25 cellular contexts compared by ENCODE assay signal in the genomic region with DNA sequence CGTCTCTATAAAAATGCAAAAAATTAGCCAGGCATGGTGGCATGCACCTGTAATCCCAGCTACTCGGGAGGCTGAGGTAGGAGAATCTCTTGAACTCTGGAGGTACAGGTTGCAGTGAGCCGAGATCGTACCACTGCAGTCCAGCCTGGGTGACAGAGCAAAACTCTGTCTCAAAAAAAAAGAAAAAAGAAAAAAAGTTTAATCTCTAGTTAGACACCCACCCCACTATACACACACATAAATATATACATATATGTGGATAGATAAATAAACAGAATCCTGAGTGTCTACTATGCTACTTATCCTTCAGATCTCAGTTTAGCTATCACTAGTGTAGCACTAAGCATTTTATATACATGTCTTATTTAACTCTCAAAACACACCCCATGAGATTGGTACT. TPM values are rescaled to one million over a fixed set of nuclear protein-coding genes. Genes with fewer than 3 reads are reported as not detected.
A peak's percentile ranks its signal among the peaks of the same experiment; 100 is the strongest.
DNase-seq lines count a peak whose midpoint lies in the region; TF ChIP-seq lines count a peak whose summit lies in the region.
"Had no signal": no experiment of that assay in that cellular context is flagged by ENCODE, and none has a peak within 500 bp of the region (broad histone marks: within the 10 kb centered on the region; RNA-seq: fewer than 3 reads in every experiment).

No MANE protein-coding gene starts in this region.

- peaks cover 55% of the 10 kb centered on the region for H3K36me3 Mint-ChIP-seq in activated naive CD4-positive, alpha-beta T cell treated with anti-CD3 and anti-CD28 coated beads for 36 hours (ENCODE audit: low read depth)
- peaks cover 12 to 81% (median 17%) of the 10 kb centered on the region in 3 donors for H3K36me3 Mint-ChIP-seq in CD8-positive, alpha-beta memory T cell
- H3K36me3 Mint-ChIP-seq in activated T-helper 2 cell treated with anti-CD3 and anti-CD28 coated beads, Interferon-gamma antibody, Interleukin-2, Interleukin-4, amounts not matched to agents 10 μg/mL and 5 μg/mL and 100 μg/mL, durations not matched to agents 14 hours and 24 hours and 36 hours (ENCODE audit: low read depth): peaks cover 74% of the 10 kb centered on the region

- H3K27me3 ChIP-seq in CD8-positive, alpha-beta memory T cell (ENCODE audit: insufficient read depth, low read length, poor library complexity, severe bottlenecking): no peaks in the 10 kb centered on the region
- H3K27me3 ChIP-seq in neutrophil: no peaks in the 10 kb centered on the region
- no peaks in the 10 kb centered on the region for H3K27me3 ChIP-seq in vagina
- H3K27me3 ChIP-seq: ascending aorta, spleen, thyroid gland had no signal

- H3K4me3 Mint-ChIP-seq in activated naive CD4-positive, alpha-beta T cell treated with anti-CD3 and anti-CD28 coated beads for 36 hours: no peak overlapping the region
- H3K4me3 Mint-ChIP-seq in CD8-positive, alpha-beta memory T cell: peak overlapping the region in 1 of 7 donors; percentile 46
- H3K4me3 Mint-ChIP-seq in activated T-helper 2 cell treated with anti-CD3 and anti-CD28 coated beads, Interferon-gamma antibody, Interleukin-2, Interleukin-4, amounts not matched to agents 10 μg/mL and 5 μg/mL and 100 μg/mL, durations not matched to agents 14 hours and 24 hours and 36 hours (ENCODE audit: low read depth): no peak overlapping the region
- H3K4me3 Mint-ChIP-seq: neural crest cell had no signal

- H3K9me3 Mint-ChIP-seq in activated naive CD4-positive, alpha-beta T cell treated with anti-CD3 and anti-CD28 coated beads for 36 hours: no peaks in the 10 kb centered on the region
- peaks cover 0 to 1% (median 0%) of the 10 kb centered on the region in 5 donors for H3K9me3 Mint-ChIP-seq in CD8-positive, alpha-beta memory T cell
- H3K9me3 Mint-ChIP-seq in activated T-helper 2 cell treated with anti-CD3 and anti-CD28 coated beads, Interferon-gamma antibody, Interleukin-2, Interleukin-4, amounts not matched to agents 10 μg/mL and 5 μg/mL and 100 μg/mL, durations not matched to agents 14 hours and 24 hours and 36 hours: no peaks in the 10 kb centered on the region
- H3K9me3 Mint-ChIP-seq: neural crest cell had no signal

- CTCF ChIA-PET in activated naive CD4-positive, alpha-beta T cell treated with anti-CD3 and anti-CD28 coated beads for 36 hours (lab: Charles Lee): interaction anchor here (0.9 to 2.6 kb wide), 4 partner anchors 42 to 138 kb away, joined by 3 to 13 read pairs (median 4); a partner anchor contains a TSS
- CTCF ChIA-PET in CD8-positive, alpha-beta memory T cell (lab: Charles Lee): interaction anchor here (1.0 to 4.5 kb wide), 8 partner anchors 8 to 81 kb away, joined by 3 to 20 read pairs (median 4); a partner anchor contains a TSS

- H3K9me3 ChIP-seq in CD8-positive, alpha-beta memory T cell (ENCODE audit: low read length): no peaks in the 10 kb centered on the region
- H3K9me3 ChIP-seq in neutrophil (no peaks in the 10 kb centered on the region), vagina (no peaks in the 10 kb centered on the region)
- H3K9me3 ChIP-seq: ascending aorta, gastroesophageal sphincter, left ventricle myocardium inferior, spleen, thyroid gland had no signal

- peaks cover 13% of the 10 kb centered on the region for H3K4me1 ChIP-seq in CD8-positive, alpha-beta memory T cell (ENCODE audit: insufficient read depth, low read length)
- no peaks in the 10 kb centered on the region for H3K4me1 ChIP-seq in neutrophil (ENCODE audit: control insufficient read depth in 1 of 2, insufficient read depth in 1 of 2, low read depth in 1 of 2, low read length in 1 of 2)
- H3K4me1 ChIP-seq in vagina: no peaks in the 10 kb centered on the region
- H3K4me1 ChIP-seq: ascending aorta, gastroesophageal sphincter, left ventricle myocardium inferior had no signal

- H3K4me3 ChIP-seq in CD8-positive, alpha-beta memory T cell (ENCODE audit: low read length): no peak overlapping the region
- H3K4me3 ChIP-seq in neutrophil (ENCODE audit: low read depth in 1 of 2, low read length in 1 of 2) (no peak overlapping the region), vagina (no peak overlapping the region)
- H3K4me3 ChIP-seq: ascending aorta, gastroesophageal sphincter, left ventricle myocardium inferior, spleen, thyroid gland had no signal

- TF ChIP-seq CTCF in neutrophil (IDR thresholded peaks at IDR 0.05) (no peak), vagina (IDR thresholded peaks at IDR 0.05) (no peak)

- POLR2A ChIA-PET in CD8-positive, alpha-beta memory T cell (lab: Charles Lee): interaction anchor here (0.6 to 2.0 kb wide), 11 partner anchors 10 to 61 kb away, joined by 3 to 16 read pairs (median 5); a partner anchor contains a TSS

- TF ChIP-seq POLR2A in vagina (IDR thresholded peaks at IDR 0.05): no peak

- peak overlapping the region; percentile 44 for H3K27ac ChIP-seq in CD8-positive, alpha-beta memory T cell (ENCODE audit: low read depth, low read length)
- H3K27ac ChIP-seq in neutrophil (peak overlapping the region; percentile 19), vagina (no peak overlapping the region)
- H3K27ac ChIP-seq: ascending aorta, gastroesophageal sphincter, left ventricle myocardium inferior, thyroid gland had no signal

- intact Hi-C loops in activated naive CD4-positive, alpha-beta T cell treated with anti-CD3 and anti-CD28 coated beads for 36 hours (cut with micrococcal nuclease): no loop called here
- intact Hi-C loops in activated T-helper 2 cell treated with anti-CD3 and anti-CD28 coated beads, Interferon-gamma antibody, Interleukin-2, Interleukin-4, amounts not matched to agents 10 μg/mL and 5 μg/mL and 100 μg/mL, durations not matched to agents 14 hours and 24 hours and 36 hours (cut with micrococcal nuclease): no loop called here
- intact Hi-C loops in vagina (cut with DNase I): no loop called here

- peaks cover 31% of the 10 kb centered on the region for H3K4me1 Mint-ChIP-seq in activated naive CD4-positive, alpha-beta T cell treated with anti-CD3 and anti-CD28 coated beads for 36 hours (ENCODE audit: low read depth)
- peaks cover 24 to 49% (median 33%) of the 10 kb centered on the region in 3 donors for H3K4me1 Mint-ChIP-seq in CD8-positive, alpha-beta memory T cell
- H3K4me1 Mint-ChIP-seq in activated T-helper 2 cell treated with anti-CD3 and anti-CD28 coated beads, Interferon-gamma antibody, Interleukin-2, Interleukin-4, amounts not matched to agents 10 μg/mL and 5 μg/mL and 100 μg/mL, durations not matched to agents 14 hours and 24 hours and 36 hours (ENCODE audit: low read depth): peaks cover 29% of the 10 kb centered on the region

- DNase-seq in activated naive CD4-positive, alpha-beta T cell treated with anti-CD3 and anti-CD28 coated beads for 36 hours: no peak
- no peak for DNase-seq in activated naive CD4-positive, alpha-beta T cell treated with Interleukin-2 at 50 U/mL for 16 hours
- no peak for DNase-seq in CD8-positive, alpha-beta memory T cell
- no peak for DNase-seq in activated T-helper 2 cell treated with anti-CD3 and anti-CD28 coated beads, Interferon-gamma antibody, Interleukin-2, Interleukin-4, amounts not matched to agents 10 μg/mL and 5 μg/mL and 100 μg/mL, durations not matched to agents 14 hours and 24 hours and 36 hours (ENCODE audit: low spot score)
- DNase-seq in activated effector memory CD4-positive, alpha-beta T cell treated with anti-CD3 and anti-CD28 coated beads, Interleukin-2, amount 50 U/mL, for 16 hours: no peak
- DNase-seq in COLO668 (lab: John Stamatoyannopoulos, UW; ENCODE audit: unreplicated experiment) (no peak), vagina (ENCODE audit: extremely low spot score in 2 of 2) (no peak)
- DNase-seq: activated CD4-positive, CD25-positive, alpha-beta regulatory T cell; activated gamma-delta T cell; DMS79; hypothalamus; left ventricle myocardium inferior; NCI-H1105; NCI-H2081; NCI-H345; NCI-H748 treated with DMSO at 0.1 percent for 48 hours; spleen; stimulated activated CD4-positive, alpha-beta T cell treated with anti-CD3 and anti-CD28 coated beads, Interleukin-4, amount 100 ng/mL, for 1 hour had no signal

- H3K36me3 ChIP-seq in CD8-positive, alpha-beta memory T cell (ENCODE audit: insufficient read depth, low read length): peaks cover 59% of the 10 kb centered on the region
- H3K36me3 ChIP-seq in neutrophil (peaks cover 100% of the 10 kb centered on the region), vagina (no peaks in the 10 kb centered on the region)
- H3K36me3 ChIP-seq: ascending aorta, gastroesophageal sphincter, left ventricle myocardium inferior, thyroid gland had no signal

- H3K27ac Mint-ChIP-seq in activated naive CD4-positive, alpha-beta T cell treated with anti-CD3 and anti-CD28 coated beads for 36 hours: peak overlapping the region; percentile 59
- H3K27ac Mint-ChIP-seq in CD8-positive, alpha-beta memory T cell: peak overlapping the region in 6 of 8 donors; percentile 3 to 91 (median 70)
- H3K27ac Mint-ChIP-seq in activated T-helper 2 cell treated with anti-CD3 and anti-CD28 coated beads, Interferon-gamma antibody, Interleukin-2, Interleukin-4, amounts not matched to agents 10 μg/mL and 5 μg/mL and 100 μg/mL, durations not matched to agents 14 hours and 24 hours and 36 hours: peak overlapping the region; percentile 75

- H3K27me3 Mint-ChIP-seq in activated naive CD4-positive, alpha-beta T cell treated with anti-CD3 and anti-CD28 coated beads for 36 hours (ENCODE audit: low read depth): no peaks in the 10 kb centered on the region
- no peaks in the 10 kb centered on the region for H3K27me3 Mint-ChIP-seq in CD8-positive, alpha-beta memory T cell
- H3K27me3 Mint-ChIP-seq in activated T-helper 2 cell treated with anti-CD3 and anti-CD28 coated beads, Interferon-gamma antibody, Interleukin-2, Interleukin-4, amounts not matched to agents 10 μg/mL and 5 μg/mL and 100 μg/mL, durations not matched to agents 14 hours and 24 hours and 36 hours (ENCODE audit: low read depth): no peaks in the 10 kb centered on the region

RNA-seq across cellular contexts. Expression of a gene that starts 18.7 kb away (rescaled TPM):
- total RNA-seq in activated naive CD4-positive, alpha-beta T cell treated with anti-CD3 and anti-CD28 coated beads for 36 hours: 10 to 100 TPM; 83.8 to 89.0 TPM
- 100 to 1,000 TPM; 333 to 363 TPM for total RNA-seq in CD8-positive, alpha-beta memory T cell
- polyA plus RNA-seq in CD8-positive, alpha-beta memory T cell: 256 TPM
- 292 and 293 TPM in 2 replicates for total RNA-seq in activated T-helper 2 cell treated with anti-CD3 and anti-CD28 coated beads, Interferon-gamma antibody, Interleukin-2, Interleukin-4, amounts not matched to agents 10 μg/mL and 5 μg/mL and 100 μg/mL, durations not matched to agents 14 hours and 24 hours and 36 hours
- 5.4 TPM for total RNA-seq in vagina
- total RNA-seq: dermis blood vessel endothelial cell, neural crest cell had no signal
- polyA plus RNA-seq: AG04450 had no signal

RNA-seq across cellular contexts. Expression of a gene that starts 35.1 kb away (rescaled TPM):
- 1 to 10 TPM; 7.8 to 8.3 TPM for total RNA-seq in activated naive CD4-positive, alpha-beta T cell treated with anti-CD3 and anti-CD28 coated beads for 36 hours
- total RNA-seq in CD8-positive, alpha-beta memory T cell: 10 to 100 TPM; 13.5 to 15.1 TPM
- 2.5 TPM for polyA plus RNA-seq in CD8-positive, alpha-beta memory T cell
- 16.9 and 17.1 TPM in 2 replicates for total RNA-seq in activated T-helper 2 cell treated with anti-CD3 and anti-CD28 coated beads, Interferon-gamma antibody, Interleukin-2, Interleukin-4, amounts not matched to agents 10 μg/mL and 5 μg/mL and 100 μg/mL, durations not matched to agents 14 hours and 24 hours and 36 hours
- 30.7 TPM for total RNA-seq in vagina

RNA-seq across cellular contexts. Expression of a gene that starts 43.4 kb away (rescaled TPM):
- total RNA-seq in activated naive CD4-positive, alpha-beta T cell treated with anti-CD3 and anti-CD28 coated beads for 36 hours: 1 to 10 TPM; 5.1 to 6.1 TPM
- total RNA-seq in CD8-positive, alpha-beta memory T cell: 10 to 100 TPM; 13.5 to 17.0 TPM
- 8.4 TPM for polyA plus RNA-seq in CD8-positive, alpha-beta memory T cell
- 11.8 and 11.9 TPM in 2 replicates for total RNA-seq in activated T-helper 2 cell treated with anti-CD3 and anti-CD28 coated beads, Interferon-gamma antibody, Interleukin-2, Interleukin-4, amounts not matched to agents 10 μg/mL and 5 μg/mL and 100 μg/mL, durations not matched to agents 14 hours and 24 hours and 36 hours
- 10.6 TPM for total RNA-seq in vagina

RNA-seq across cellular contexts. Expression of a gene that starts 45.6 kb away (rescaled TPM):
- total RNA-seq in activated naive CD4-positive, alpha-beta T cell treated with anti-CD3 and anti-CD28 coated beads for 36 hours: 10 to 100 TPM; 37.8 to 39.2 TPM
- 10 to 100 TPM; 68.2 to 71.0 TPM for total RNA-seq in CD8-positive, alpha-beta memory T cell
- 59.0 TPM for polyA plus RNA-seq in CD8-positive, alpha-beta memory T cell
- total RNA-seq in activated T-helper 2 cell treated with anti-CD3 and anti-CD28 coated beads, Interferon-gamma antibody, Interleukin-2, Interleukin-4, amounts not matched to agents 10 μg/mL and 5 μg/mL and 100 μg/mL, durations not matched to agents 14 hours and 24 hours and 36 hours: 82.9 and 84.1 TPM in 2 replicates
- total RNA-seq in vagina: 28.0 TPM

Comparison
In these comparisons a context has a peak if more than half of its experiments do, and no peak if none do; other contexts are left out.
1. RNA of a gene that starts 18.7 kb away (total RNA-seq): 333 to 363 TPM in CD8-positive, alpha-beta memory T cell, 292 to 293 TPM in activated T-helper 2 cell treated with anti-CD3 and anti-CD28 coated beads, Interferon-gamma antibody, Interleukin-2, Interleukin-4, amounts not matched to agents 10 μg/mL and 5 μg/mL and 100 μg/mL, durations not matched to agents 14 hours and 24 hours and 36 hours and 83.8 to 89.0 TPM in activated naive CD4-positive, alpha-beta T cell treated with anti-CD3 and anti-CD28 coated beads for 36 hours; 5.4 TPM in vagina (single experiment); every median in the first group is over 10 times any median in the second.
2. Peak in every context shown above with its lines, with median percentiles within 50 percentile points of each other: H3K27ac Mint-ChIP-seq.